33 cellular contexts compared by ENCODE assay signal in the genomic region with DNA sequence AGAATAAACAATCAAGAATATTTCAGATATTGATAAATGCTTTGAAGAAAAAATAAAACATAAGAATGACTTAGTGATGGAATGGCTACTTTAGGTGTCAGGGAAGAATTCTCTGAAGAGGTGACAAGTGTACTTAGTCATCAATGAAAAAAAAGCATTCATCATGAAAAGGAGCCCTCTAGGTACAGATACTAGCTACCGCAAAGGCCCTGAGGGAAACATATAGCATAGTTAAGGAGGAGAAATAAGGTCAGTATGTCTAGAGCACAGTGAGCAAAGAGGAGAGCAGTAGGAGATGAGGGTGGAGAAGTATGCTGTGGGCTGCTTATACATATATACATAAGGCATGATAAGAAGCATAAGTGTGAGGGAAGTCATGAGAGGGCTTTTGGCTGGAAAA. TPM values are rescaled to one million over a fixed set of nuclear protein-coding genes. Genes with fewer than 3 reads are reported as not detected.
DNase-seq lines count a peak whose midpoint lies in the region; ATAC-seq lines count a peak whose summit lies in the region.
"Had no signal": no experiment of that assay in that cellular context is flagged by ENCODE, and none has a peak within 500 bp of the region (broad histone marks: within the 10 kb centered on the region; RNA-seq: fewer than 3 reads in every experiment).

No MANE protein-coding gene starts in this region.

- no peak overlapping the region for H3K27ac Mint-ChIP-seq in T-helper 2 cell treated with Interferon-gamma antibody and Interleukin-4, amounts not matched to agents 5 μg/mL and 100 μg/mL, for 36 hours
- H3K27ac Mint-ChIP-seq in CD8-positive, alpha-beta memory T cell = peak overlapping the region in 6 of 8 donors; percentile 3 to 72 (median 44)
- H3K27ac Mint-ChIP-seq in activated T-helper 17 cell treated with anti-CD3 and anti-CD28 coated beads, Interleukin-2, amount 50 U/mL, for 72 hours = peak overlapping the region; percentile 5
- H3K27ac Mint-ChIP-seq in natural killer cell treated with Interleukin-12 subunit alpha and Interleukin-12 subunit beta and Interleukin-15 and Interleukin-18, amount 100 ng/mL, for 72 hours = peak overlapping the region; percentile 5 to 22
- H3K27ac Mint-ChIP-seq: nephron, type B pancreatic cell had no signal

- no peaks in the 10 kb centered on the region for H3K27me3 ChIP-seq in CD8-positive, alpha-beta memory T cell (ENCODE audit: insufficient read depth, low read length, poor library complexity, severe bottlenecking)
- H3K27me3 ChIP-seq: ascending aorta had no signal

- H3K36me3 Mint-ChIP-seq in T-helper 2 cell treated with Interferon-gamma antibody and Interleukin-4, amounts not matched to agents 5 μg/mL and 100 μg/mL, for 36 hours (ENCODE audit: low read depth) = peaks cover 26% of the 10 kb centered on the region
- no peaks in the 10 kb centered on the region for H3K36me3 Mint-ChIP-seq in CD8-positive, alpha-beta memory T cell
- H3K36me3 Mint-ChIP-seq in activated T-helper 17 cell treated with anti-CD3 and anti-CD28 coated beads, Interleukin-2, amount 50 U/mL, for 72 hours (ENCODE audit: low read depth) = no peaks in the 10 kb centered on the region
- peaks cover 7% of the 10 kb centered on the region for H3K36me3 Mint-ChIP-seq in natural killer cell treated with Interleukin-12 subunit alpha and Interleukin-12 subunit beta and Interleukin-15 and Interleukin-18, amount 100 ng/mL, for 72 hours
- H3K36me3 Mint-ChIP-seq: type B pancreatic cell had no signal

- POLR2A ChIA-PET in CD8-positive, alpha-beta memory T cell (lab: Charles Lee) = no interaction called here

- no peaks in the 10 kb centered on the region for H3K27me3 Mint-ChIP-seq in T-helper 2 cell treated with Interferon-gamma antibody and Interleukin-4, amounts not matched to agents 5 μg/mL and 100 μg/mL, for 36 hours (ENCODE audit: low read depth)
- no peaks in the 10 kb centered on the region for H3K27me3 Mint-ChIP-seq in CD8-positive, alpha-beta memory T cell
- H3K27me3 Mint-ChIP-seq in activated T-helper 17 cell treated with anti-CD3 and anti-CD28 coated beads, Interleukin-2, amount 50 U/mL, for 72 hours = no peaks in the 10 kb centered on the region
- H3K27me3 Mint-ChIP-seq in natural killer cell treated with Interleukin-12 subunit alpha and Interleukin-12 subunit beta and Interleukin-15 and Interleukin-18, amount 100 ng/mL, for 72 hours = no peaks in the 10 kb centered on the region
- H3K27me3 Mint-ChIP-seq: activated naive CD8-positive, alpha-beta T cell treated with anti-CD3 and anti-CD28 coated beads, Interleukin-2, amount 10 ng/mL, durations not matched to agents 7 days and 5 days had no signal

- peaks cover 51% of the 10 kb centered on the region for H3K4me1 Mint-ChIP-seq in T-helper 2 cell treated with Interferon-gamma antibody and Interleukin-4, amounts not matched to agents 5 μg/mL and 100 μg/mL, for 36 hours (ENCODE audit: low read depth)
- peaks cover 0 to 55% (median 0%) of the 10 kb centered on the region in 3 donors for H3K4me1 Mint-ChIP-seq in CD8-positive, alpha-beta memory T cell
- H3K4me1 Mint-ChIP-seq in activated T-helper 17 cell treated with anti-CD3 and anti-CD28 coated beads, Interleukin-2, amount 50 U/mL, for 72 hours = peaks cover 46% of the 10 kb centered on the region
- peaks cover 49 to 53% of the 10 kb centered on the region in 2 donors for H3K4me1 Mint-ChIP-seq in natural killer cell treated with Interleukin-12 subunit alpha and Interleukin-12 subunit beta and Interleukin-15 and Interleukin-18, amount 100 ng/mL, for 72 hours (ENCODE audit: low read depth in 2 of 2)
- H3K4me1 Mint-ChIP-seq: nephron had no signal

- H3K27ac ChIP-seq in CD8-positive, alpha-beta memory T cell (ENCODE audit: low read depth, low read length) = no peak overlapping the region
- H3K27ac ChIP-seq: ascending aorta had no signal

- peaks cover 41% of the 10 kb centered on the region for H3K4me1 ChIP-seq in CD8-positive, alpha-beta memory T cell (ENCODE audit: insufficient read depth, low read length)
- H3K4me1 ChIP-seq: ascending aorta had no signal

- H3K9me3 Mint-ChIP-seq in T-helper 2 cell treated with Interferon-gamma antibody and Interleukin-4, amounts not matched to agents 5 μg/mL and 100 μg/mL, for 36 hours = peaks cover 17% of the 10 kb centered on the region
- H3K9me3 Mint-ChIP-seq in CD8-positive, alpha-beta memory T cell = peaks cover 0 to 5% (median 1%) of the 10 kb centered on the region in 5 donors
- no peaks in the 10 kb centered on the region for H3K9me3 Mint-ChIP-seq in activated T-helper 17 cell treated with anti-CD3 and anti-CD28 coated beads, Interleukin-2, amount 50 U/mL, for 72 hours
- H3K9me3 Mint-ChIP-seq in natural killer cell treated with Interleukin-12 subunit alpha and Interleukin-12 subunit beta and Interleukin-15 and Interleukin-18, amount 100 ng/mL, for 72 hours = no peaks in the 10 kb centered on the region
- H3K9me3 Mint-ChIP-seq: type B pancreatic cell had no signal

- H3K4me3 ChIP-seq in CD8-positive, alpha-beta memory T cell (ENCODE audit: low read length) = no peak overlapping the region
- H3K4me3 ChIP-seq: ascending aorta, mucosa of descending colon had no signal

- no peaks in the 10 kb centered on the region for H3K9me3 ChIP-seq in CD8-positive, alpha-beta memory T cell (ENCODE audit: low read length)
- H3K9me3 ChIP-seq: mucosa of descending colon had no signal

- CTCF ChIA-PET in CD8-positive, alpha-beta memory T cell (lab: Charles Lee) = no interaction called here

- DNase-seq in T-helper 2 cell treated with Interferon-gamma antibody and Interleukin-4, amounts not matched to agents 5 μg/mL and 100 μg/mL, for 36 hours (ENCODE audit: low spot score) = no peak
- DNase-seq in T-helper 2 cell = no peak
- DNase-seq in CD8-positive, alpha-beta memory T cell = no peak
- no peak for DNase-seq in natural killer cell treated with Interleukin-12 subunit alpha and Interleukin-12 subunit beta and Interleukin-15 and Interleukin-18, amount 100 ng/mL, for 72 hours (ENCODE audit: low spot score)
- DNase-seq in NCI-H446 (lab: John Stamatoyannopoulos, UW) = no peak
- DNase-seq in ecto neural progenitor cell (ENCODE audit: low spot score) = no peak
- DNase-seq: 8988T; activated CD4-positive, CD25-positive, alpha-beta regulatory T cell; activated effector memory CD4-positive, alpha-beta T cell treated with Interleukin-2 at 50 U/mL for 16 hours; activated naive CD8-positive, alpha-beta T cell treated with anti-CD3 and anti-CD28 coated beads, Interleukin-2, amount 10 ng/mL, durations not matched to agents 7 days and 5 days; DND-41; effector CD4-positive, alpha-beta T cell; GF-D8; HCEC 1CT; hippocampal formation; Karpas-422; left colon; mucosa of descending colon; NCI-H1436 treated with DMSO at 0.1 percent for 48 hours; NCI-H226; NCI-H748 treated with DMSO at 0.1 percent for 48 hours; Right ventricle myocardium superior; stimulated activated CD4-positive, alpha-beta T cell treated with anti-CD3 and anti-CD28 coated beads, Interleukin-4, amount 100 ng/mL, for 24 hours; substantia nigra had no signal

- H3K4me3 Mint-ChIP-seq in T-helper 2 cell treated with Interferon-gamma antibody and Interleukin-4, amounts not matched to agents 5 μg/mL and 100 μg/mL, for 36 hours = peak overlapping the region; percentile 14
- peak overlapping the region in 2 of 7 donors; percentile 1 to 33 for H3K4me3 Mint-ChIP-seq in CD8-positive, alpha-beta memory T cell
- peak overlapping the region; percentile 33 for H3K4me3 Mint-ChIP-seq in activated T-helper 17 cell treated with anti-CD3 and anti-CD28 coated beads, Interleukin-2, amount 50 U/mL, for 72 hours
- H3K4me3 Mint-ChIP-seq in natural killer cell treated with Interleukin-12 subunit alpha and Interleukin-12 subunit beta and Interleukin-15 and Interleukin-18, amount 100 ng/mL, for 72 hours = peak overlapping the region; percentile 73
- H3K4me3 Mint-ChIP-seq: nephron, type B pancreatic cell had no signal

- no peaks in the 10 kb centered on the region for H3K36me3 ChIP-seq in CD8-positive, alpha-beta memory T cell (ENCODE audit: insufficient read depth, low read length)
- H3K36me3 ChIP-seq: ascending aorta had no signal

- ATAC-seq in activated T-helper 17 cell treated with anti-CD3 and anti-CD28 coated beads, Interleukin-2, amount 50 U/mL, for 72 hours (replicated peaks) = peak; percentile 86
- ATAC-seq in natural killer cell treated with Interleukin-12 subunit alpha and Interleukin-12 subunit beta and Interleukin-15 and Interleukin-18, amount 100 ng/mL, for 72 hours = peak; percentile 28 to 58
- ATAC-seq in HG03097 (IDR thresholded peaks at IDR 0.05; ENCODE audit: low FRiP score, unreplicated experiment) = no peak
- ATAC-seq: left colon, mucosa of descending colon, Panc1 had no signal

RNA-seq across cellular contexts. Expression of a gene that starts 41.8 kb away (rescaled TPM):
- total RNA-seq in CD8-positive, alpha-beta memory T cell = 100 to 1,000 TPM; 393 to 409 TPM
- polyA plus RNA-seq in CD8-positive, alpha-beta memory T cell = not detected
- total RNA-seq in activated T-helper 17 cell treated with anti-CD3 and anti-CD28 coated beads, Interleukin-2, amount 50 U/mL, for 72 hours = 100 to 1,000 TPM in 1 of 2 donors, 10 to 100 TPM in 1; 14.6 to 159 TPM
- total RNA-seq in natural killer cell treated with Interleukin-12 subunit alpha and Interleukin-12 subunit beta and Interleukin-15 and Interleukin-18, amount 100 ng/mL, for 72 hours = 100 to 1,000 TPM in 1 of 2 donors, 10 to 100 TPM in 1; 41.4 to 125 TPM
- total RNA-seq: ascending aorta, left colon, mucosa of descending colon, osteocyte, Right ventricle myocardium superior had no signal
- polyA plus RNA-seq: CD14-positive monocyte had no signal

RNA-seq across cellular contexts. Expression of a gene that starts 54.9 kb away (rescaled TPM):
- total RNA-seq in CD8-positive, alpha-beta memory T cell = 10 to 100 TPM; 69.7 to 71.9 TPM
- polyA plus RNA-seq in CD8-positive, alpha-beta memory T cell = not detected
- 1 to 10 TPM in 1 of 2 donors, under 1 TPM in 1; 0.32 to 9.0 TPM for total RNA-seq in activated T-helper 17 cell treated with anti-CD3 and anti-CD28 coated beads, Interleukin-2, amount 50 U/mL, for 72 hours
- total RNA-seq in natural killer cell treated with Interleukin-12 subunit alpha and Interleukin-12 subunit beta and Interleukin-15 and Interleukin-18, amount 100 ng/mL, for 72 hours = under 1 TPM in 1 of 2 donors, not detected in 1; 0.36 TPM
- total RNA-seq: activated naive CD8-positive, alpha-beta T cell treated with anti-CD3 and anti-CD28 coated beads, Interleukin-2, amount 10 ng/mL, durations not matched to agents 7 days and 5 days; ascending aorta; left colon; lung microvascular endothelial cell; mucosa of descending colon; osteocyte; Right ventricle myocardium superior had no signal
- polyA plus RNA-seq: CD14-positive monocyte had no signal

Comparison
In these comparisons a context has a peak if more than half of its experiments do, and no peak if none do; other contexts are left out.
1. RNA of a gene that starts 54.9 kb away (total RNA-seq): 69.7 to 71.9 TPM in CD8-positive, alpha-beta memory T cell; 0.32 to 9.0 TPM in activated T-helper 17 cell treated with anti-CD3 and anti-CD28 coated beads, Interleukin-2, amount 50 U/mL, for 72 hours and 0.36 TPM in natural killer cell treated with Interleukin-12 subunit alpha and Interleukin-12 subunit beta and Interleukin-15 and Interleukin-18, amount 100 ng/mL, for 72 hours; every median in the first group is over 4 times any median in the second.